ENCODE assay signal across 5 cellular contexts in genomic region chr16:13189250-13189649, GRCh38.
TF ChIP-seq lines count a peak whose summit lies in the region.

No MANE protein-coding gene starts in this region.

TF ChIP-seq in HepG2, 621 proteins besides CTCF, POLR2A, EP300 and RAD21:
- peak; percentile 61 for TF ChIP-seq MNT (IDR thresholded peaks at IDR 0.05)
- no peak for TF ChIP-seq NFIC (IDR thresholded peaks at IDR 0.05; ENCODE audit: low read length)
- peak; percentile 78; the same call in 1 of the 2 replicates for TF ChIP-seq ZNF768 (CRISPR knock-in tag; IDR thresholded peaks at IDR 0.05)

TF ChIP-seq in WTC11, 78 proteins besides CTCF, POLR2A, EP300 and RAD21:
- no peak for TF ChIP-seq RELA (CRISPR knock-in tag; IDR thresholded peaks at IDR 0.05; ENCODE audit: borderline replicate concordance)
- TF ChIP-seq ETV6 (CRISPR knock-in tag; IDR thresholded peaks at IDR 0.05), result no peak
- no peak for TF ChIP-seq E2F5 (CRISPR knock-in tag; IDR thresholded peaks at IDR 0.05)
- no peak for TF ChIP-seq FOXK1 (CRISPR knock-in tag; IDR thresholded peaks at IDR 0.05)
- TF ChIP-seq ZBTB21 (CRISPR knock-in tag; IDR thresholded peaks at IDR 0.05; ENCODE audit: borderline replicate concordance), result no peak
- no peak for TF ChIP-seq GTF2I (CRISPR knock-in tag; conservative IDR thresholded peaks at IDR 0.05)
- no peak for TF ChIP-seq ZNF396 (CRISPR knock-in tag; IDR thresholded peaks at IDR 0.05; ENCODE audit: borderline replicate concordance)
- no peak for TF ChIP-seq RORB (CRISPR knock-in tag; IDR thresholded peaks at IDR 0.05)

TF ChIP-seq in K562, 482 proteins besides CTCF, POLR2A, EP300 and RAD21:
- TF ChIP-seq CREBBP (IDR thresholded peaks at IDR 0.05; ENCODE audit: low read depth, low read length) (no peak), KAT7 (CRISPR knock-in tag; IDR thresholded peaks at IDR 0.05; ENCODE audit: borderline replicate concordance) (no peak), ZFP36 (IDR thresholded peaks at IDR 0.05; ENCODE audit: low read depth, low read length, partially characterized antibody) (peak; percentile 38), RBM25 (IDR thresholded peaks at IDR 0.05; ENCODE audit: low read depth, low read length, severe bottlenecking) (peak; percentile 47), HDAC6 (IDR thresholded peaks at IDR 0.05; ENCODE audit: low read depth, low read length) (no peak)

TF ChIP-seq in H1, 55 proteins besides CTCF, POLR2A, EP300 and RAD21:
- TF ChIP-seq TCF12 (IDR thresholded peaks at IDR 0.05; ENCODE audit: low read depth, low read length) (no peak), KDM1A (IDR thresholded peaks at IDR 0.05; ENCODE audit: borderline replicate concordance, low read length) (peak; percentile 51; the same call in 1 of the 2 replicates), SIRT6 (IDR thresholded peaks at IDR 0.05; ENCODE audit: low read length) (no peak), MAFK (IDR thresholded peaks at IDR 0.05; ENCODE audit: low read depth, low read length) (no peak)

TF ChIP-seq in HEK293T, 16 proteins besides CTCF, POLR2A, EP300 and RAD21:
- TF ChIP-seq FOXK2 (IDR thresholded peaks at IDR 0.05), result no peak
- no peak for TF ChIP-seq FOXA1 (IDR thresholded peaks at IDR 0.05)
- no peak for TF ChIP-seq CTBP1 (IDR thresholded peaks at IDR 0.05; ENCODE audit: borderline replicate concordance)
- no peak for TF ChIP-seq SP1 (IDR thresholded peaks at IDR 0.05)
- no peak for TF ChIP-seq BHLHE40 (IDR thresholded peaks at IDR 0.05; ENCODE audit: borderline replicate concordance)
- TF ChIP-seq FOXM1 (IDR thresholded peaks at IDR 0.05; ENCODE audit: borderline replicate concordance), result no peak
- no peak for TF ChIP-seq TARDBP (IDR thresholded peaks at IDR 0.05)
- no peak for TF ChIP-seq ARNT (IDR thresholded peaks at IDR 0.05)
- TF ChIP-seq ZNF384 (IDR thresholded peaks at IDR 0.05), result no peak
- no peak for TF ChIP-seq ELF4 (IDR thresholded peaks at IDR 0.05)
- no peak for TF ChIP-seq SUZ12 (IDR thresholded peaks at IDR 0.05)
- TF ChIP-seq HDGF (IDR thresholded peaks at IDR 0.05; ENCODE audit: borderline replicate concordance), result no peak
- no peak for TF ChIP-seq LEF1 (IDR thresholded peaks at IDR 0.05; ENCODE audit: borderline replicate concordance)
- TF ChIP-seq L3MBTL2 (conservative IDR thresholded peaks at IDR 0.05), result no peak
- no peak for TF ChIP-seq PKNOX1 (IDR thresholded peaks at IDR 0.05)
- no peak for TF ChIP-seq NFRKB (IDR thresholded peaks at IDR 0.05)
